ENCODE assay signal across 19 cellular contexts in genomic region chr7:124701955-124702354, GRCh38.
A peak's percentile ranks its signal among the peaks of the same experiment; 100 is the strongest.
DNase-seq lines count a peak whose midpoint lies in the region; ATAC-seq and TF ChIP-seq lines count a peak whose summit lies in the region.
"Had no signal": no experiment of that assay in that cellular context is flagged by ENCODE, and none has a peak within 500 bp of the region (broad histone marks: within the 10 kb centered on the region; RNA-seq: fewer than 3 reads in every experiment).

No MANE protein-coding gene starts in this region.

- H3K4me1 Mint-ChIP-seq in effector memory CD8-positive, alpha-beta T cell (ENCODE audit: low read depth in 2 of 2) = no peaks in the 10 kb centered on the region
- H3K4me1 Mint-ChIP-seq: activated B cell treated with CpG ODN at 0.5 μM for 24 hours, immature natural killer cell had no signal

- H3K9me3 Mint-ChIP-seq in effector memory CD8-positive, alpha-beta T cell = peaks cover 2 to 7% of the 10 kb centered on the region in 2 donors
- H3K9me3 Mint-ChIP-seq: stimulated activated naive CD8-positive, alpha-beta T cell treated with anti-CD3 and anti-CD28 coated beads, Interleukin-15, Interleukin-2, amounts not matched to agents 100 ng/mL and 50 ng/mL, for 24 hours had no signal

- no peak overlapping the region for H3K27ac ChIP-seq in HEK293 (ENCODE audit: extremely low read depth, low read depth, low read length)
- H3K27ac ChIP-seq: body of pancreas, gastroesophageal sphincter, PC-9, vagina had no signal

- no peaks in the 10 kb centered on the region for H3K9me3 ChIP-seq in HEK293 (ENCODE audit: control insufficient read depth, insufficient read depth, low read depth, low read length)
- H3K9me3 ChIP-seq: body of pancreas, vagina had no signal

- H3K4me3 Mint-ChIP-seq in effector memory CD8-positive, alpha-beta T cell = no peak overlapping the region
- H3K4me3 Mint-ChIP-seq: activated B cell treated with CpG ODN at 0.5 μM for 24 hours; immature natural killer cell; stimulated activated naive CD8-positive, alpha-beta T cell treated with anti-CD3 and anti-CD28 coated beads, Interleukin-15, Interleukin-2, amounts not matched to agents 100 ng/mL and 50 ng/mL, for 24 hours had no signal

- peak; percentile 95 for DNase-seq in NCI-H69 (lab: John Stamatoyannopoulos, UW)
- DNase-seq in epithelial cell of esophagus (ENCODE audit: low read depth) = peak; percentile 77
- peak; percentile 3 for DNase-seq in myocyte (ENCODE audit: low read depth)
- DNase-seq in NCI-H2196 (lab: John Stamatoyannopoulos, UW; ENCODE audit: unreplicated experiment) = no peak
- DNase-seq in SKM-1 (lab: John Stamatoyannopoulos, UW; ENCODE audit: unreplicated experiment) = no peak
- DNase-seq in G401 (ENCODE audit: low spot score) = no peak
- DNase-seq in effector memory CD8-positive, alpha-beta T cell = no peak
- DNase-seq: activated B cell treated with CpG ODN at 0.5 μM for 24 hours, body of pancreas, DMS 273 treated with DMSO at 0.1 percent for 48 hours, immature natural killer cell, NCI-H1048, occipital lobe, PC-9, T-helper 1 cell had no signal

- no peak for ATAC-seq in effector memory CD8-positive, alpha-beta T cell (replicated peaks)
- ATAC-seq: body of pancreas, gastroesophageal sphincter had no signal

- CTCF ChIA-PET in HEK293 (lab: Yijun Ruan, JAX) = interaction anchor here (0.6 to 1.0 kb wide), 2 partner anchors 29 to 285 kb away, joined by 3 to 4 read pairs; no protein-coding TSS in a partner anchor

- H3K27me3 Mint-ChIP-seq in effector memory CD8-positive, alpha-beta T cell = no peaks in the 10 kb centered on the region
- H3K27me3 Mint-ChIP-seq: activated B cell treated with CpG ODN at 0.5 μM for 24 hours; stimulated activated naive CD8-positive, alpha-beta T cell treated with anti-CD3 and anti-CD28 coated beads, Interleukin-15, Interleukin-2, amounts not matched to agents 100 ng/mL and 50 ng/mL, for 24 hours had no signal

- no peaks in the 10 kb centered on the region; the same call in 1 of the 2 replicates for H3K4me1 ChIP-seq in HEK293 (ENCODE audit: control insufficient read depth, insufficient read depth, low read length)
- H3K4me1 ChIP-seq: body of pancreas, vagina had no signal

- no peaks in the 10 kb centered on the region for H3K36me3 ChIP-seq in HEK293 (ENCODE audit: control insufficient read depth in 2 of 2, insufficient read depth in 1 of 2, low read length in 2 of 2)
- H3K36me3 ChIP-seq: gastroesophageal sphincter, vagina had no signal

- in situ Hi-C loops in G401 (cut with HindIII; ENCODE audit: low sequenced_read_pairs) = no loop called here

- H3K4me3 ChIP-seq in HEK293 (ENCODE audit: low read depth, low read length) = no peak overlapping the region
- H3K4me3 ChIP-seq in epithelial cell of esophagus (ENCODE audit: low read length) = no peak overlapping the region
- H3K4me3 ChIP-seq: body of pancreas, gastroesophageal sphincter, PC-9, vagina had no signal

- TF ChIP-seq CTCF in HEK293 (tag by site-specific recombination; IDR thresholded peaks at IDR 0.05) (no peak), epithelial cell of esophagus (IDR thresholded peaks at IDR 0.05; ENCODE audit: insufficient read depth, low read depth, low read length, missing control alignments) (no peak)

- no peaks in the 10 kb centered on the region for H3K36me3 Mint-ChIP-seq in effector memory CD8-positive, alpha-beta T cell (ENCODE audit: insufficient read depth)
- H3K36me3 Mint-ChIP-seq: immature natural killer cell had no signal

- POLR2A ChIA-PET in HEK293 (lab: Yijun Ruan, JAX) = no interaction called here

- H3K27ac Mint-ChIP-seq in effector memory CD8-positive, alpha-beta T cell = no peak overlapping the region
- H3K27ac Mint-ChIP-seq: activated B cell treated with CpG ODN at 0.5 μM for 24 hours; immature natural killer cell; stimulated activated naive CD8-positive, alpha-beta T cell treated with anti-CD3 and anti-CD28 coated beads, Interleukin-15, Interleukin-2, amounts not matched to agents 100 ng/mL and 50 ng/mL, for 24 hours had no signal

TF ChIP-seq in HEK293, 187 proteins besides CTCF, POLR2A, EP300 and RAD21 (continues in another document):
- no peak for TF ChIP-seq ZNF239 (tag by site-specific recombination; IDR thresholded peaks at IDR 0.05)
- TF ChIP-seq ZNF555 (tag by site-specific recombination; conservative IDR thresholded peaks at IDR 0.05) = no peak
- no peak for TF ChIP-seq ZNF221 (tag by site-specific recombination; IDR thresholded peaks at IDR 0.05; ENCODE audit: borderline replicate concordance)
- TF ChIP-seq TCF7L2 (IDR thresholded peaks at IDR 0.05; ENCODE audit: borderline replicate concordance, low read depth, low read length) = peak; percentile 58; the same call in 1 of the 2 replicates
- no peak for TF ChIP-seq SCRT2 (tag by site-specific recombination; IDR thresholded peaks at IDR 0.05)
- TF ChIP-seq ZNF2 (tag by site-specific recombination; IDR thresholded peaks at IDR 0.05) = no peak
- TF ChIP-seq PATZ1 (tag by site-specific recombination; IDR thresholded peaks at IDR 0.05) = no peak
- no peak for TF ChIP-seq ZNF354C (tag by site-specific recombination; IDR thresholded peaks at IDR 0.05; ENCODE audit: borderline replicate concordance, low read depth)
- no peak for TF ChIP-seq ZNF223 (tag by site-specific recombination; IDR thresholded peaks at IDR 0.05)
- TF ChIP-seq ZNF561 (tag by site-specific recombination; IDR thresholded peaks at IDR 0.05; ENCODE audit: borderline replicate concordance) = no peak
- no peak for TF ChIP-seq ZNF623 (tag by site-specific recombination; IDR thresholded peaks at IDR 0.05)
- no peak for TF ChIP-seq ZSCAN5A (tag by site-specific recombination; IDR thresholded peaks at IDR 0.05)
- peak; percentile 42; the same call in 1 of the 2 replicates for TF ChIP-seq IKZF3 (tag by site-specific recombination; IDR thresholded peaks at IDR 0.05)
- TF ChIP-seq FEZF1 (tag by site-specific recombination; IDR thresholded peaks at IDR 0.05) = peak; percentile 95
- no peak for TF ChIP-seq ZNF146 (tag by site-specific recombination; IDR thresholded peaks at IDR 0.05)
- TF ChIP-seq ZEB2 (tag by site-specific recombination; IDR thresholded peaks at IDR 0.05) = no peak
- no peak for TF ChIP-seq ZNF311 (tag by site-specific recombination; IDR thresholded peaks at IDR 0.05; ENCODE audit: borderline replicate concordance)
- TF ChIP-seq HOXC10 (CRISPR knock-in tag; IDR thresholded peaks at IDR 0.05) = no peak
- TF ChIP-seq ZNF610 (tag by site-specific recombination; IDR thresholded peaks at IDR 0.05; ENCODE audit: borderline replicate concordance) = no peak
- TF ChIP-seq ZNF449 (tag by site-specific recombination; IDR thresholded peaks at IDR 0.05) = no peak
- TF ChIP-seq ZNF394 (tag by site-specific recombination; IDR thresholded peaks at IDR 0.05; ENCODE audit: borderline replicate concordance) = 0 out of 2 replicates have a peak, but pooled peaks have one; percentile 16

Comparison
In these comparisons a context has a peak if more than half of its experiments do, and no peak if none do; other contexts are left out.
1. DNase-seq: peak in NCI-H69 (single experiment), epithelial cell of esophagus (single experiment) and myocyte (single experiment); none in NCI-H2196 (single experiment), SKM-1 (single experiment), G401 (single experiment) and effector memory CD8-positive, alpha-beta T cell (0 of 3).